ENCODE assay signal across 12 cellular contexts in genomic region chr11:8775341-8776133, GRCh38.
DNase-seq lines count a peak whose midpoint lies in the region; ATAC-seq, FAIRE-seq and TF ChIP-seq lines count a peak whose summit lies in the region.
"Had no signal": no experiment of that assay in that cellular context is flagged by ENCODE, and none has a peak within 500 bp of the region (broad histone marks: within the 10 kb centered on the region; RNA-seq: fewer than 3 reads in every experiment).

No MANE protein-coding gene starts in this region.

- ATAC-seq in left lobe of liver (peak; percentile 20), HG03135 (IDR thresholded peaks at IDR 0.05; ENCODE audit: unreplicated experiment) (no peak)
- ATAC-seq in naive thymus-derived CD8-positive, alpha-beta T cell, result no peak
- ATAC-seq in stimulated activated naive CD8-positive, alpha-beta T cell treated with anti-CD3 and anti-CD28 coated beads, Interleukin-15, amount 100 ng/mL, for 72 hours, result no peak
- ATAC-seq: activated CD8-positive, alpha-beta memory T cell treated with anti-CD3 and anti-CD28 coated beads, Interleukin-2, amount 10 ng/mL, durations not matched to agents 7 days and 5 days had no signal

- H3K9ac ChIP-seq in H9 (ENCODE audit: extremely low read depth, insufficient read length, low read length) (no peak overlapping the region), smooth muscle cell (ENCODE audit: low read depth) (no peak overlapping the region)

- H3K27me3 ChIP-seq in H9 (ENCODE audit: insufficient read depth, low read length) (no peaks in the 10 kb centered on the region), bronchial epithelial cell (ENCODE audit: control insufficient read depth, insufficient read depth, low read length) (no peaks in the 10 kb centered on the region), smooth muscle cell (ENCODE audit: low read depth) (no peaks in the 10 kb centered on the region)

- H2BK12ac ChIP-seq in H9 (ENCODE audit: insufficient read length, low read depth, low read length), result no peak overlapping the region

- no peaks in the 10 kb centered on the region for H3K79me2 ChIP-seq in H9 (ENCODE audit: insufficient read depth, low read length)
- H3K79me2 ChIP-seq in smooth muscle cell (ENCODE audit: low read depth), result peaks cover 97% of the 10 kb centered on the region

- H3K27ac Mint-ChIP-seq in H9, result peak overlapping the region in 2 of 3 experiments; percentile 42 to 47; a peak in 5 of 7 replicates
- no peak overlapping the region for H3K27ac Mint-ChIP-seq in naive thymus-derived CD8-positive, alpha-beta T cell
- H3K27ac Mint-ChIP-seq in stimulated activated naive CD8-positive, alpha-beta T cell treated with anti-CD3 and anti-CD28 coated beads, Interleukin-15, amount 100 ng/mL, for 72 hours, result no peak overlapping the region
- H3K27ac Mint-ChIP-seq: activated CD8-positive, alpha-beta memory T cell treated with anti-CD3 and anti-CD28 coated beads, Interleukin-2, amount 10 ng/mL, durations not matched to agents 7 days and 5 days; activated naive CD8-positive, alpha-beta T cell had no signal

- H3K4me1 Mint-ChIP-seq in H9, result peaks cover 16 to 18% of the 10 kb centered on the region in 2 experiments
- H3K4me1 Mint-ChIP-seq in naive thymus-derived CD8-positive, alpha-beta T cell, result peaks cover 0 to 3% (median 0%) of the 10 kb centered on the region in 4 donors
- no peaks in the 10 kb centered on the region for H3K4me1 Mint-ChIP-seq in stimulated activated naive CD8-positive, alpha-beta T cell treated with anti-CD3 and anti-CD28 coated beads, Interleukin-15, amount 100 ng/mL, for 72 hours

- peak; percentile 66 for FAIRE-seq in bronchial epithelial cell (lab: Jason Lieb, UNC)

- H2BK20ac ChIP-seq in H9 (ENCODE audit: low read depth, low read length, poor library complexity, severe bottlenecking), result no peak overlapping the region

- H3K4me2 ChIP-seq in H9 (ENCODE audit: insufficient read depth, insufficient read length, low read length) (no peak overlapping the region), smooth muscle cell (no peak overlapping the region)

- H3K27me3 Mint-ChIP-seq in H9 (ENCODE audit: low read depth), result no peaks in the 10 kb centered on the region; the same call in 1 of the 2 replicates
- H3K27me3 Mint-ChIP-seq in naive thymus-derived CD8-positive, alpha-beta T cell, result peaks cover 2 to 15% (median 4%) of the 10 kb centered on the region in 5 donors
- H3K27me3 Mint-ChIP-seq in stimulated activated naive CD8-positive, alpha-beta T cell treated with anti-CD3 and anti-CD28 coated beads, Interleukin-15, amount 100 ng/mL, for 72 hours, result peaks cover 9% of the 10 kb centered on the region

- no peak overlapping the region for H3K4ac ChIP-seq in H9 (ENCODE audit: low read depth, low read length)

- no peak overlapping the region for H4K91ac ChIP-seq in H9 (ENCODE audit: insufficient read length, low read depth, low read length)

- H3K36me3 ChIP-seq in bronchial epithelial cell (ENCODE audit: control insufficient read depth, insufficient read depth, low read length) (peaks cover 1% of the 10 kb centered on the region), smooth muscle cell (ENCODE audit: low read depth) (peaks cover 5% of the 10 kb centered on the region)

- H4K5ac ChIP-seq in H9 (ENCODE audit: insufficient read length, low read depth, low read length), result no peak overlapping the region

- H3K9me3 Mint-ChIP-seq in H9, result no peaks in the 10 kb centered on the region
- no peaks in the 10 kb centered on the region for H3K9me3 Mint-ChIP-seq in naive thymus-derived CD8-positive, alpha-beta T cell
- no peaks in the 10 kb centered on the region for H3K9me3 Mint-ChIP-seq in stimulated activated naive CD8-positive, alpha-beta T cell treated with anti-CD3 and anti-CD28 coated beads, Interleukin-15, amount 100 ng/mL, for 72 hours

- no peaks in the 10 kb centered on the region for H3K23me2 ChIP-seq in H9 (ENCODE audit: insufficient read length, low read depth, low read length, poor library complexity, severe bottlenecking)

- H2BK15ac ChIP-seq in H9 (ENCODE audit: low read depth, low read length), result no peak overlapping the region

- WGBS in H9 (ENCODE audit: extremely low coverage, insufficient read length, low lambda C conversion rate), result no CpG with 5 or more reads among the region's 5 CpGs
- 87% methylated on average over 5 of the region's 5 CpGs for WGBS in smooth muscle cell (ENCODE audit: low lambda C conversion rate)

- DNase-seq in H9 (no peak), bronchial epithelial cell (ENCODE audit: low read depth) (no peak), left lobe of liver (ENCODE audit: low spot score) (no peak), smooth muscle cell (lab: John Stamatoyannopoulos, UW; ENCODE audit: unreplicated experiment) (no peak)
- DNase-seq in activated CD4-positive, CD25-positive, alpha-beta regulatory T cell (lab: John Stamatoyannopoulos, UW), result no peak
- no peak for DNase-seq in naive thymus-derived CD8-positive, alpha-beta T cell
- no peak for DNase-seq in stimulated activated naive CD8-positive, alpha-beta T cell treated with anti-CD3 and anti-CD28 coated beads, Interleukin-15, amount 100 ng/mL, for 72 hours
- DNase-seq: activated CD8-positive, alpha-beta memory T cell treated with anti-CD3 and anti-CD28 coated beads, Interleukin-2, amount 10 ng/mL, durations not matched to agents 7 days and 5 days; glutamatergic neuron; NCI-H446 treated with DMSO at 0.1 percent for 48 hours had no signal

- no peak overlapping the region for H3K56ac ChIP-seq in H9 (ENCODE audit: insufficient read length, low read depth, low read length)

- no peak overlapping the region for H3K18ac ChIP-seq in H9 (ENCODE audit: insufficient read length, low read depth, low read length)

- H3K9me3 ChIP-seq in H9 (ENCODE audit: control insufficient read depth, low read depth, low read length) (no peaks in the 10 kb centered on the region), smooth muscle cell (replicated peaks; ENCODE audit: low read depth) (no peaks in the 10 kb centered on the region)

- H2BK120ac ChIP-seq in H9 (ENCODE audit: low read depth, low read length, poor library complexity, severe bottlenecking), result no peak overlapping the region

- H3K4me1 ChIP-seq in H9 (ENCODE audit: insufficient read depth, low read length) (no peaks in the 10 kb centered on the region), smooth muscle cell (ENCODE audit: low read depth) (peaks cover 12% of the 10 kb centered on the region)

- H4K20me1 ChIP-seq in H9 (ENCODE audit: control insufficient read depth, insufficient read depth, insufficient read length), result no peaks in the 10 kb centered on the region
- H4K20me1 ChIP-seq in smooth muscle cell (ENCODE audit: low read depth), result peaks cover 99% of the 10 kb centered on the region

- H3K14ac ChIP-seq in H9 (ENCODE audit: insufficient read depth, low read length), result no peak overlapping the region

- H3K27ac ChIP-seq in H9 (ENCODE audit: insufficient read length, low read depth, low read length) (no peak overlapping the region), smooth muscle cell (ENCODE audit: low read depth) (peak overlapping the region; percentile 49)

- H3K79me1 ChIP-seq in H9 (ENCODE audit: insufficient read depth, low read depth, low read length, poor library complexity, severe bottlenecking), result no peaks in the 10 kb centered on the region

- no peak overlapping the region for H2AFZ ChIP-seq in H9 (ENCODE audit: low read length)
- H2AFZ ChIP-seq in smooth muscle cell (ENCODE audit: low read depth), result no peak overlapping the region

- peaks cover 0 to 2% (median 0%) of the 10 kb centered on the region in 3 experiments; a peak in 1 of 7 replicates for H3K36me3 Mint-ChIP-seq in H9 (ENCODE audit: insufficient read depth in 1 of 3, low read depth in 3 of 3)
- no peaks in the 10 kb centered on the region for H3K36me3 Mint-ChIP-seq in naive thymus-derived CD8-positive, alpha-beta T cell
- H3K36me3 Mint-ChIP-seq: activated CD8-positive, alpha-beta memory T cell treated with anti-CD3 and anti-CD28 coated beads, Interleukin-2, amount 10 ng/mL, durations not matched to agents 7 days and 5 days; activated naive CD8-positive, alpha-beta T cell had no signal

- no peak overlapping the region for H3K23ac ChIP-seq in H9 (ENCODE audit: insufficient read length, low read depth, low read length)

- no peak overlapping the region for H2BK5ac ChIP-seq in H9 (ENCODE audit: insufficient read length, low read length)

- POLR2A ChIA-PET in naive thymus-derived CD8-positive, alpha-beta T cell (lab: Charles Lee), result no interaction called here

- no peak overlapping the region for H3K4me3 ChIP-seq in bronchial epithelial cell (ENCODE audit: low read depth, low read length)
- no peak overlapping the region for H3K4me3 ChIP-seq in smooth muscle cell

- H4K8ac ChIP-seq in H9 (replicated peaks; ENCODE audit: insufficient read length, low read depth, low read length), result no peak overlapping the region

- H3F3A ChIP-seq in smooth muscle cell (ENCODE audit: low read depth), result peaks cover 12% of the 10 kb centered on the region

- H3T11ph ChIP-seq in H9 (ENCODE audit: low read length), result no peak overlapping the region

- TF ChIP-seq CTCF in H9 (conservative IDR thresholded peaks at IDR 0.05) (no peak), bronchial epithelial cell (IDR thresholded peaks at IDR 0.05; ENCODE audit: insufficient read depth, low read length, severe bottlenecking) (no peak), smooth muscle cell (IDR thresholded peaks at IDR 0.05; ENCODE audit: borderline replicate concordance, insufficient read depth, poor library complexity, severe bottlenecking) (no peak)

- H3K4me3 Mint-ChIP-seq in H9, result peak overlapping the region in 1 of 2 experiments; percentile 39; a peak in 2 of 5 replicates
- no peak overlapping the region for H3K4me3 Mint-ChIP-seq in naive thymus-derived CD8-positive, alpha-beta T cell
- no peak overlapping the region for H3K4me3 Mint-ChIP-seq in stimulated activated naive CD8-positive, alpha-beta T cell treated with anti-CD3 and anti-CD28 coated beads, Interleukin-15, amount 100 ng/mL, for 72 hours
- H3K4me3 Mint-ChIP-seq: activated CD8-positive, alpha-beta memory T cell treated with anti-CD3 and anti-CD28 coated beads, Interleukin-2, amount 10 ng/mL, durations not matched to agents 7 days and 5 days; activated naive CD8-positive, alpha-beta T cell had no signal

- H2AK5ac ChIP-seq in H9 (ENCODE audit: insufficient read length, low read length), result no peak overlapping the region

Comparison
In these comparisons a context has a peak if more than half of its experiments do, and no peak if none do; other contexts are left out.
1. H3K27ac Mint-ChIP-seq: peak in H9 (2 of 3); none in naive thymus-derived CD8-positive, alpha-beta T cell (0 of 10) and stimulated activated naive CD8-positive, alpha-beta T cell treated with anti-CD3 and anti-CD28 coated beads, Interleukin-15, amount 100 ng/mL, for 72 hours (0 of 2).